In the genomic region with DNA sequence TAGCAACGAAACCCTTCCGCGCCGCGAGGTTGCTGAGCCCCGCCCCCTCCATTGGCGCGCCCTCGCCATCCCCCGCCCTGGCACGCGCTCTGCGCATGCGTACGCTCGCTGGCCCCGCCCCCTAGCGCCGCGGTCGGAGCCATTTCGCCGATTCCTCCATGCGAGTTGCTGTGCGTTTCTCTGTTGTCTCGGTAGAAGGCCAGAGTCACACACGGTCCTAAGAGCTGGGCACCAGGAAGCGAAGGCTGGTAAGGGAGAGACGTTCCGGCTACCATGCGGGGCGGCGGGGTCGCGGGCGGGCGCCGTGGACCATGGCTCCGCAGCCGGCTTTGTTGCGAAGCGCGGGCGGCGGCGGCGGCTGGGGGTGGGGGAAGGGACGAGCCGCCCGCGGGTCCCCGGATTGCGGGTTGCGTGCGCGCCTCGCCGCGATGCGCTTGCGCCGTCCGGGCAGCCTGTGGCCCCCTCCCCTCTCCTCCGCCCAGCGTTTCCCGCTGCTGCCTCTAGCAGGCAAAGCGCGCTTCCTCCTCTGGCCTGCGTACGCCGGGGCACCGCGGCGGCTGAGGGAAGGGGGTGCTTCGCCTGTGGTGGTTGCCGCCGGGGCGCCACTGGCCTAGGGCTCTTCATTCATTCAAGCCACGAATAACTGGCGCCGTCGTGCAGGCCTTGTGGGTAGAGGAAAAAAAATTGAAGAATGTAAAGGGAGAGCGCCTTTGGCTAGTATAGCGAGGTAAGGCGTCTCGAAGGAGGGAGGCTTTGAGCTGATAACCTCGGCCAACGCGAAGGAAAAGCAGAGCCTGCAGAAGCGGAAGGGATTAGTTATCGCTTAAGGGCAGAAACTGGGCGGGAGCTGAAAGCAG, we compare ENCODE assay signal across 1 cellular context.
TF ChIP-seq lines count a peak whose summit lies in the region.

A gene (plus strand): TSS at position 139 of the 857 bp plus-strand sequence. CDS start 3,220 bp downstream, outside the sequence.

TF ChIP-seq in neural cell, 6 proteins besides CTCF, POLR2A, EP300 and RAD21:
- TF ChIP-seq, protein P1, sequence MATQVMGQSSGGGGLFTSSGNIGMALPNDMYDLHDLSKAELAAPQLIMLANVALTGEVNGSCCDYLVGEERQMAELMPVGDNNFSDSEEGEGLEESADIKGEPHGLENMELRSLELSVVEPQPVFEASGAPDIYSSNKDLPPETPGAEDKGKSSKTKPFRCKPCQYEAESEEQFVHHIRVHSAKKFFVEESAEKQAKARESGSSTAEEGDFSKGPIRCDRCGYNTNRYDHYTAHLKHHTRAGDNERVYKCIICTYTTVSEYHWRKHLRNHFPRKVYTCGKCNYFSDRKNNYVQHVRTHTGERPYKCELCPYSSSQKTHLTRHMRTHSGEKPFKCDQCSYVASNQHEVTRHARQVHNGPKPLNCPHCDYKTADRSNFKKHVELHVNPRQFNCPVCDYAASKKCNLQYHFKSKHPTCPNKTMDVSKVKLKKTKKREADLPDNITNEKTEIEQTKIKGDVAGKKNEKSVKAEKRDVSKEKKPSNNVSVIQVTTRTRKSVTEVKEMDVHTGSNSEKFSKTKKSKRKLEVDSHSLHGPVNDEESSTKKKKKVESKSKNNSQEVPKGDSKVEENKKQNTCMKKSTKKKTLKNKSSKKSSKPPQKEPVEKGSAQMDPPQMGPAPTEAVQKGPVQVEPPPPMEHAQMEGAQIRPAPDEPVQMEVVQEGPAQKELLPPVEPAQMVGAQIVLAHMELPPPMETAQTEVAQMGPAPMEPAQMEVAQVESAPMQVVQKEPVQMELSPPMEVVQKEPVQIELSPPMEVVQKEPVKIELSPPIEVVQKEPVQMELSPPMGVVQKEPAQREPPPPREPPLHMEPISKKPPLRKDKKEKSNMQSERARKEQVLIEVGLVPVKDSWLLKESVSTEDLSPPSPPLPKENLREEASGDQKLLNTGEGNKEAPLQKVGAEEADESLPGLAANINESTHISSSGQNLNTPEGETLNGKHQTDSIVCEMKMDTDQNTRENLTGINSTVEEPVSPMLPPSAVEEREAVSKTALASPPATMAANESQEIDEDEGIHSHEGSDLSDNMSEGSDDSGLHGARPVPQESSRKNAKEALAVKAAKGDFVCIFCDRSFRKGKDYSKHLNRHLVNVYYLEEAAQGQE (IDR thresholded peaks at IDR 0.05; ENCODE audit: borderline replicate concordance), result peak; percentile 94
- TF ChIP-seq MXI1 (conservative IDR thresholded peaks at IDR 0.05; ENCODE audit: poor library complexity, severe bottlenecking) (peak; percentile 82), SMC3 (conservative IDR thresholded peaks at IDR 0.05; ENCODE audit: poor library complexity) (peak; percentile 66), POLR2AphosphoS5 (IDR thresholded peaks at IDR 0.05) (peak; percentile 99), EZH2 (IDR thresholded peaks at IDR 0.05; ENCODE audit: borderline replicate concordance, insufficient read depth, low read length, poor library complexity, severe bottlenecking) (no peak), TAF1 (IDR thresholded peaks at IDR 0.05; ENCODE audit: low read depth) (peak; percentile 90)
